In the genomic region with DNA sequence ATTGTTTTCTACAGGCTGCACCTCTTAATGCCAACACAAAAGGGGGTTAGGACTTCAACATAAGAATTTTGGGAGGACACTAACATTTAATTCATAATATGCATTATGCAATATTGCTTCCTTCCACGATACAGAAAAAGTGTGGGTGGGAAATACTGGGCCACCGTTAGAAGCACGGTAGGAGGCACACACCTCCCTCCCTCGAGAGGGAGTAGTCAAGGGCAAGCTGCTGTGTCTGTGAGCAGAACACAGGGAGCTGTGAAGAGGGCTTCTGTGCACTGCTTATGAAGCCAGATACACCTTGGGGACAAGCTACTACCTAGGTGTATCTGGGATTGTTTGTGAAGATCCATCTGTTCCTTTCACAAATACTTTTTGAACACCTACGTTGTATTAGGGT, we compare ENCODE assay signal across 19 cellular contexts.
"Had no signal": no experiment of that assay in that cellular context is flagged by ENCODE, and none has a peak within 500 bp of the region (broad histone marks: within the 10 kb centered on the region; RNA-seq: fewer than 3 reads in every experiment).

No MANE protein-coding gene starts in this region.

- H3K4me3 Mint-ChIP-seq: mesothelial cell of epicardium, naive B cell had no signal

- H3K4me2 ChIP-seq: hepatocyte had no signal

- H3K27ac ChIP-seq: coronary artery, dorsolateral prefrontal cortex, esophagus muscularis mucosa, foreskin keratinocyte, gastroesophageal sphincter, heart left ventricle, hepatocyte, left lung, lower lobe of right lung had no signal

- H3K27me3 Mint-ChIP-seq: naive B cell had no signal

- H3K27ac Mint-ChIP-seq: mesothelial cell of epicardium had no signal

- H3K4me3 ChIP-seq: coronary artery, dorsolateral prefrontal cortex, esophagus muscularis mucosa, gastroesophageal sphincter, heart left ventricle, hepatocyte, left lung, lower lobe of right lung, mucosa of descending colon had no signal

- H3K27me3 ChIP-seq: dorsolateral prefrontal cortex, esophagus muscularis mucosa, foreskin keratinocyte, gastroesophageal sphincter, heart left ventricle, hepatocyte, left lung had no signal

- ATAC-seq: foreskin keratinocyte, gastroesophageal sphincter, heart left ventricle, left lung, left ventricle myocardium superior, lower lobe of right lung had no signal

- DNase-seq: dermis blood vessel endothelial cell; dorsolateral prefrontal cortex; effector CD4-positive, alpha-beta T cell; effector memory CD4-positive, alpha-beta T cell; foreskin keratinocyte; heart left ventricle; hypothalamus; left cardiac atrium; left lung; left ventricle myocardium superior; lower lobe of right lung; mesenchymal stem cell; mucosa of descending colon; naive B cell had no signal

- H3K9me3 ChIP-seq: esophagus muscularis mucosa, gastroesophageal sphincter, left lung, lower lobe of right lung, mucosa of descending colon had no signal

- H3K4me1 Mint-ChIP-seq: naive B cell had no signal

- H3K36me3 ChIP-seq: esophagus muscularis mucosa, gastroesophageal sphincter, heart left ventricle, left lung, lower lobe of right lung had no signal

- H2AFZ ChIP-seq: hepatocyte had no signal

- H3K79me2 ChIP-seq: hepatocyte had no signal

- H3K4me1 ChIP-seq: foreskin keratinocyte, heart left ventricle, left lung, lower lobe of right lung had no signal
